8 cellular contexts compared by ENCODE assay signal in genomic region chr5:33470544-33470943, GRCh38. TPM values are rescaled to one million over a fixed set of nuclear protein-coding genes. Genes with fewer than 3 reads are reported as not detected.
DNase-seq lines count a peak whose midpoint lies in the region; ATAC-seq and TF ChIP-seq lines count a peak whose summit lies in the region.

No MANE protein-coding gene starts in this region.

- H3K27me3 ChIP-seq in DND-41 (ENCODE audit: insufficient read depth, low read length, poor library complexity) = no peaks in the 10 kb centered on the region
- no peaks in the 10 kb centered on the region for H3K27me3 ChIP-seq in thyroid gland

- 0 out of 2 replicates have a peak, but pooled peaks cover 5% of the 10 kb centered on the region for H4K20me1 ChIP-seq in DND-41 (ENCODE audit: insufficient read depth, low read length)

- H3K9me3 ChIP-seq in DND-41 (ENCODE audit: insufficient read depth, low read length, severe bottlenecking) (no peaks in the 10 kb centered on the region), thyroid gland (no peaks in the 10 kb centered on the region)

- intact Hi-C loops in thyroid gland (cut with DNase I) = no loop called here

- peak; percentile 55; the same call in 2 of the 3 replicates for ATAC-seq in DND-41 (ENCODE audit: insufficient read depth, low read depth)
- no peak for ATAC-seq in GM18867 (IDR thresholded peaks at IDR 0.05; ENCODE audit: unreplicated experiment)

- CTCF ChIA-PET in RWPE1 (lab: Yijun Ruan, JAX) = interaction anchor here (0.6 to 0.9 kb wide), 2 partner anchors 27 to 465 kb away, joined by 3 read pairs; no protein-coding TSS in a partner anchor

- 64 to 83% methylated on average over 3 of the region's 3 CpGs for WGBS in thyroid gland, 2 donors

- peak; percentile 51 for TF ChIP-seq CTCF in DND-41 (IDR thresholded peaks at IDR 0.05; ENCODE audit: borderline replicate concordance, extremely low read depth, low read length, poor library complexity, severe bottlenecking)
- no peak for TF ChIP-seq CTCF in RWPE1 (conservative IDR thresholded peaks at IDR 0.05; ENCODE audit: low read depth)
- TF ChIP-seq CTCF in thyroid gland (IDR thresholded peaks at IDR 0.05) = peak in 3 of 6 experiments; percentile 7 to 29 (median 19)

- DNase-seq in DND-41 (no peak), MV-4-11 (lab: John Stamatoyannopoulos, UW) (peak; percentile 33), amniotic stem cell (lab: John Stamatoyannopoulos, UW) (peak; percentile 25), lung microvascular endothelial cell (ENCODE audit: low read depth in 2 of 2) (peak; percentile 37 to 46), RWPE1 (ENCODE audit: low spot score) (no peak), thyroid gland (no peak)
- DNase-seq in activated CD4-positive, CD25-positive, alpha-beta regulatory T cell (lab: John Stamatoyannopoulos, UW) = no peak

- H3K36me3 ChIP-seq in DND-41 (ENCODE audit: insufficient read depth, low read length) = peaks cover 98% of the 10 kb centered on the region
- H3K36me3 ChIP-seq in thyroid gland = peaks cover 40 to 58% of the 10 kb centered on the region in 2 donors

- H3K4me1 ChIP-seq in DND-41 (ENCODE audit: insufficient read depth, low read length) = no peaks in the 10 kb centered on the region
- no peaks in the 10 kb centered on the region for H3K4me1 ChIP-seq in thyroid gland

- H3K27ac ChIP-seq in DND-41 (ENCODE audit: low read length) (no peak overlapping the region), RWPE1 (no peak overlapping the region), thyroid gland (no peak overlapping the region)

- H3K4me3 ChIP-seq in DND-41 (ENCODE audit: low read depth in 1 of 2, low read length in 2 of 2) (no peak overlapping the region), thyroid gland (replicated peaks in 1 of 3) (no peak overlapping the region)

- TF ChIP-seq POLR2A in thyroid gland (IDR thresholded peaks at IDR 0.05) = no peak

- POLR2A ChIA-PET in RWPE1 (lab: Yijun Ruan, JAX; ENCODE audit: low non-redundant PET) = no interaction called here

- no peak overlapping the region for H2AFZ ChIP-seq in DND-41 (ENCODE audit: low read depth, low read length)

- no peaks in the 10 kb centered on the region for H3K79me2 ChIP-seq in DND-41 (ENCODE audit: insufficient read depth, low read length)

- H3K4me2 ChIP-seq in DND-41 (ENCODE audit: insufficient read depth, low read length) = no peak overlapping the region

- no peak overlapping the region for H3K9ac ChIP-seq in DND-41 (ENCODE audit: low read depth, low read length)

RNA-seq across cellular contexts. Expression of gene TARS1, which starts 29.8 kb away (rescaled TPM):
- 128 and 180 TPM in 2 replicates for total RNA-seq in lung microvascular endothelial cell
- 10 to 100 TPM; 78.3 to 96.6 (median 81.1) TPM for total RNA-seq in thyroid gland

Comparison
In these comparisons a context has a peak if more than half of its experiments do, and no peak if none do; other contexts are left out.
1. DNase-seq: peak in MV-4-11 (single experiment), amniotic stem cell (single experiment) and lung microvascular endothelial cell (2 of 2); none in DND-41 (single experiment), RWPE1 (single experiment), activated CD4-positive, CD25-positive, alpha-beta regulatory T cell (0 of 4) and thyroid gland (0 of 2).